Comparison of ENCODE assay signal across 12 cellular contexts in the genomic region with DNA sequence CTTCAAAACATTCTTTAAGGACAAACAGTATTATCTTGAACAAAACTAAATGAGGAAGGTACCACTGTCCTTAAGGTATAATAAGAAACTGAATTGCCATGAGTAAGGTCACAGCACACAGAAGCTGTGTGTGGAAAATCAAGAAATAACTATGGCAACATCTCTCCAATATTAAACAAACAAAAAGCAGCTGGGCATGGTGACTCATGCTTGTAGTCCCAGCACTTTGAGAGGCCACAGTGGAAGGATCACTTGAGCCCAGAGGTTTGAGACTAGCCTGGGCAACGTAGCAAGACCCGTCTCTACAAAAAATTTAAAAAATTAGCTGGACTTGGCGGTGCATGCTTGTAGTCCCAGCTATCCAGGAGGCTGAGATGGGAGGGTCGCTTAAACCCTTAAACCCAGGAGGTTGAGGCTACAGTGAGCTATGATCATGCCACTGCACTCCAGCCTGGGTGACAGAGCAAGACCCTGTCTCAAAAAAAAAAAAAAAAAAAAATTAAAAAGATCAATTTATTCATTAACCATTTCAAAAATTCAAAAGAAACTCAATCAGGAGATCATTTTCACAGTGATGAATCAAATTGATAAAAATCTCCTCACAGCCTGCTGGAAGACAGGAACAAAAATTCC.
DNase-seq lines count a peak whose midpoint lies in the region; ATAC-seq, FAIRE-seq and TF ChIP-seq lines count a peak whose summit lies in the region.
"Had no signal": no experiment of that assay in that cellular context is flagged by ENCODE, and none has a peak within 500 bp of the region (broad histone marks: within the 10 kb centered on the region; RNA-seq: fewer than 3 reads in every experiment).

No MANE protein-coding gene starts in this region.

- no peak for TF ChIP-seq CTCF in RWPE1 (conservative IDR thresholded peaks at IDR 0.05; ENCODE audit: low read depth)
- TF ChIP-seq CTCF in fibroblast of mammary gland (conservative IDR thresholded peaks at IDR 0.05; ENCODE audit: control insufficient read depth, insufficient read depth, low read depth, low read length) = no peak

- CTCF ChIA-PET in RWPE1 (lab: Yijun Ruan, JAX) = interaction anchor here (0.6 kb wide), 2 partner anchors 686 to 1977 kb away, joined by 3 to 4 read pairs; no protein-coding TSS in a partner anchor

- POLR2A ChIA-PET in RWPE1 (lab: Yijun Ruan, JAX; ENCODE audit: low non-redundant PET) = no interaction called here

- no peak overlapping the region for H3K27ac Mint-ChIP-seq in activated T-helper 2 cell treated with anti-CD3 and anti-CD28 coated beads, Interferon-gamma antibody, Interleukin-2, Interleukin-4, amounts not matched to agents 10 μg/mL and 5 μg/mL and 100 μg/mL, durations not matched to agents 14 hours and 24 hours and 36 hours
- H3K27ac Mint-ChIP-seq: memory B cell had no signal

- H3K27ac ChIP-seq in RWPE1 = peak overlapping the region; percentile 58

- no peak overlapping the region for H3K4me3 ChIP-seq in fibroblast of mammary gland (ENCODE audit: control insufficient read depth, low read depth, low read length)

- no peak overlapping the region for H3K4me3 Mint-ChIP-seq in activated T-helper 2 cell treated with anti-CD3 and anti-CD28 coated beads, Interferon-gamma antibody, Interleukin-2, Interleukin-4, amounts not matched to agents 10 μg/mL and 5 μg/mL and 100 μg/mL, durations not matched to agents 14 hours and 24 hours and 36 hours (ENCODE audit: low read depth)
- H3K4me3 Mint-ChIP-seq: memory B cell had no signal

- no peaks in the 10 kb centered on the region for H3K36me3 Mint-ChIP-seq in activated T-helper 2 cell treated with anti-CD3 and anti-CD28 coated beads, Interferon-gamma antibody, Interleukin-2, Interleukin-4, amounts not matched to agents 10 μg/mL and 5 μg/mL and 100 μg/mL, durations not matched to agents 14 hours and 24 hours and 36 hours (ENCODE audit: low read depth)
- H3K36me3 Mint-ChIP-seq: memory B cell had no signal

- DNase-seq in H54 (ENCODE audit: insufficient read length, low spot score) = no peak
- no peak for DNase-seq in RWPE1 (ENCODE audit: low spot score)
- DNase-seq in fibroblast of mammary gland (ENCODE audit: low read depth) = peak; percentile 92
- peak; percentile 94 for DNase-seq in renal cortical epithelial cell (ENCODE audit: low read depth)
- DNase-seq in occipital lobe (lab: John Stamatoyannopoulos, UW) = no peak
- DNase-seq in activated CD8-positive, alpha-beta memory T cell treated with anti-CD3 and anti-CD28 coated beads, Interleukin-2, amount 50 U/mL, for 4 hours = no peak
- DNase-seq in activated T-helper 2 cell treated with anti-CD3 and anti-CD28 coated beads, Interferon-gamma antibody, Interleukin-2, Interleukin-4, amounts not matched to agents 10 μg/mL and 5 μg/mL and 100 μg/mL, durations not matched to agents 14 hours and 24 hours and 36 hours (ENCODE audit: low spot score) = no peak
- DNase-seq in stimulated activated naive CD8-positive, alpha-beta T cell treated with anti-CD3 and anti-CD28 coated beads, Interleukin-15, Interleukin-2, amounts not matched to agents 100 U/mL and 50 U/mL, for 24 hours = no peak
- DNase-seq: activated naive CD4-positive, alpha-beta T cell treated with Interleukin-2 at 50 U/mL for 16 hours; RPMI8226 had no signal

- H3K27me3 Mint-ChIP-seq in activated T-helper 2 cell treated with anti-CD3 and anti-CD28 coated beads, Interferon-gamma antibody, Interleukin-2, Interleukin-4, amounts not matched to agents 10 μg/mL and 5 μg/mL and 100 μg/mL, durations not matched to agents 14 hours and 24 hours and 36 hours (ENCODE audit: low read depth) = no peaks in the 10 kb centered on the region
- H3K27me3 Mint-ChIP-seq: memory B cell had no signal

- FAIRE-seq in H54 (lab: Jason Lieb, UNC) = peak; percentile 53
- FAIRE-seq: GM18507 had no signal

- no peak for ATAC-seq in stimulated activated naive CD8-positive, alpha-beta T cell treated with anti-CD3 and anti-CD28 coated beads, Interleukin-15, Interleukin-2, amounts not matched to agents 100 U/mL and 50 U/mL, for 24 hours

- no peak for TF ChIP-seq POLR2A in H54 (IDR thresholded peaks at IDR 0.05; ENCODE audit: low read depth, low read length)

- no peaks in the 10 kb centered on the region for H3K9me3 Mint-ChIP-seq in activated T-helper 2 cell treated with anti-CD3 and anti-CD28 coated beads, Interferon-gamma antibody, Interleukin-2, Interleukin-4, amounts not matched to agents 10 μg/mL and 5 μg/mL and 100 μg/mL, durations not matched to agents 14 hours and 24 hours and 36 hours
- H3K9me3 Mint-ChIP-seq: memory B cell had no signal

- intact Hi-C loops in activated T-helper 2 cell treated with anti-CD3 and anti-CD28 coated beads, Interferon-gamma antibody, Interleukin-2, Interleukin-4, amounts not matched to agents 10 μg/mL and 5 μg/mL and 100 μg/mL, durations not matched to agents 14 hours and 24 hours and 36 hours (cut with micrococcal nuclease) = no loop called here

- no peaks in the 10 kb centered on the region for H3K4me1 Mint-ChIP-seq in activated T-helper 2 cell treated with anti-CD3 and anti-CD28 coated beads, Interferon-gamma antibody, Interleukin-2, Interleukin-4, amounts not matched to agents 10 μg/mL and 5 μg/mL and 100 μg/mL, durations not matched to agents 14 hours and 24 hours and 36 hours (ENCODE audit: low read depth)
- H3K4me1 Mint-ChIP-seq: memory B cell had no signal

Comparison
In these comparisons a context has a peak if more than half of its experiments do, and no peak if none do; other contexts are left out.
1. DNase-seq: peak in fibroblast of mammary gland (single experiment) and renal cortical epithelial cell (single experiment); none in H54 (single experiment), RWPE1 (single experiment), occipital lobe (single experiment), activated CD8-positive, alpha-beta memory T cell treated with anti-CD3 and anti-CD28 coated beads, Interleukin-2, amount 50 U/mL, for 4 hours (single experiment), activated T-helper 2 cell treated with anti-CD3 and anti-CD28 coated beads, Interferon-gamma antibody, Interleukin-2, Interleukin-4, amounts not matched to agents 10 μg/mL and 5 μg/mL and 100 μg/mL, durations not matched to agents 14 hours and 24 hours and 36 hours (single experiment) and stimulated activated naive CD8-positive, alpha-beta T cell treated with anti-CD3 and anti-CD28 coated beads, Interleukin-15, Interleukin-2, amounts not matched to agents 100 U/mL and 50 U/mL, for 24 hours (single experiment).